Comparison of ENCODE assay signal across 23 cellular contexts in genomic region chr2:145016711-145017110, GRCh38.
DNase-seq lines count a peak whose midpoint lies in the region; FAIRE-seq and TF ChIP-seq lines count a peak whose summit lies in the region.
"Had no signal": no experiment of that assay in that cellular context is flagged by ENCODE, and none has a peak within 500 bp of the region (broad histone marks: within the 10 kb centered on the region; RNA-seq: fewer than 3 reads in every experiment).

No MANE protein-coding gene starts in this region.

- no peak for TF ChIP-seq POLR2A in H54 (IDR thresholded peaks at IDR 0.05; ENCODE audit: low read depth, low read length)
- TF ChIP-seq POLR2A in prostate gland (IDR thresholded peaks at IDR 0.05): no peak

- intact Hi-C loops in prostate gland (cut with DNase I): no loop called here

- no peaks in the 10 kb centered on the region for H3K4me1 ChIP-seq in prostate gland (replicated peaks)

- peak; percentile 87 for FAIRE-seq in H54 (lab: Jason Lieb, UNC)
- FAIRE-seq: GM19239, H1 had no signal

- H3K4me3 ChIP-seq in prostate gland: no peak overlapping the region
- no peak overlapping the region for H3K4me3 ChIP-seq in WERI-Rb-1 (ENCODE audit: low read depth, low read length)
- H3K4me3 ChIP-seq: SJSA1 had no signal

- peak; percentile 10 for DNase-seq in NCI-H2171 treated with DMSO at 0.1 percent for 48 hours (lab: John Stamatoyannopoulos, UW)
- no peak for DNase-seq in NCI-H2171 (lab: John Stamatoyannopoulos, UW)
- no peak for DNase-seq in H54 (ENCODE audit: insufficient read length, low spot score)
- DNase-seq in dermis blood vessel endothelial cell: peak; percentile 18
- peak; percentile 5 for DNase-seq in prostate gland (ENCODE audit: low spot score)
- DNase-seq in kidney glomerular epithelial cell (lab: John Stamatoyannopoulos, UW): no peak
- no peak for DNase-seq in WERI-Rb-1
- DNase-seq in substantia nigra (lab: John Stamatoyannopoulos, UW): no peak
- DNase-seq: 8988T; DMS153; DND-41; IMR-90; KG1; MM.1S; NCI-H2081 treated with DMSO at 0.1 percent for 48 hours; NCI-H510A; NCI-H69; NK-92 treated with Interleukin-12 subunit alpha and Interleukin-12 subunit beta, amount 100 ng/mL, for 24 hours; Right ventricle myocardium superior; RPMI8226 had no signal

- H3K27me3 ChIP-seq in prostate gland (replicated peaks; ENCODE audit: insufficient read depth) (no peaks in the 10 kb centered on the region), WERI-Rb-1 (ENCODE audit: insufficient read depth, low read depth, severe bottlenecking) (no peaks in the 10 kb centered on the region)
- H3K27me3 ChIP-seq: SJSA1 had no signal

- TF ChIP-seq CTCF in prostate gland (IDR thresholded peaks at IDR 0.05) (no peak), WERI-Rb-1 (IDR thresholded peaks at IDR 0.05; ENCODE audit: low read depth, low read length) (no peak)

- no peaks in the 10 kb centered on the region for H3K36me3 ChIP-seq in prostate gland
- H3K36me3 ChIP-seq in WERI-Rb-1: no peaks in the 10 kb centered on the region
- H3K36me3 ChIP-seq: SJSA1 had no signal

- H3K27ac ChIP-seq in prostate gland: no peak overlapping the region
- no peak overlapping the region for H3K27ac ChIP-seq in WERI-Rb-1
- H3K27ac ChIP-seq in substantia nigra (ENCODE audit: low read depth, low read length, poor library complexity, severe bottlenecking): no peak overlapping the region
- H3K27ac ChIP-seq: SJSA1 had no signal

- H3K9me3 ChIP-seq in prostate gland (no peaks in the 10 kb centered on the region), WERI-Rb-1 (ENCODE audit: severe bottlenecking) (no peaks in the 10 kb centered on the region)
- H3K9me3 ChIP-seq: SJSA1 had no signal

Comparison
In these comparisons a context has a peak if more than half of its experiments do, and no peak if none do; other contexts are left out.
1. DNase-seq: peak in NCI-H2171 treated with DMSO at 0.1 percent for 48 hours (single experiment), dermis blood vessel endothelial cell (single experiment) and prostate gland (single experiment); none in NCI-H2171 (single experiment), H54 (single experiment), kidney glomerular epithelial cell (single experiment), WERI-Rb-1 (single experiment) and substantia nigra (0 of 49).